In the genomic region with DNA sequence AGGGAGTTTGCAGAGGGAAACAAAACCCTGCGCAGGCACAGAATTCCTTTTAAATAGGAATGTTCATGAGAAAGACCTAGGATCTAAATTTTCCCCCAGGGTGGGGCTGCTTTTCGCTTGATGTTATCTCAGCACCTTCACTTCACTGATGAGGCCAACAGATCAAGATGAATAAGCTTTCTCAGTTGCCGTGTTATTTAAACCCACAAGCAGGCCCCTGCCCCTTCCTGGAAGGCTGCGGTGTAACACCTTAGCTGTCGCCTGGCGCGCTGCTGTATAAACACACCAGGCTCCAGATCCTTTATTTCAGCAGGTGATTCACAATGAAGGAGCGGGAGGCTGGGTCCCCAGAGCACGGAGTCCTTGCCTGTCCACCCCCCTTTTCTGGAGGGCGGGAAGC, we compare ENCODE assay signal across 10 cellular contexts.
A peak's percentile ranks its signal among the peaks of the same experiment; 100 is the strongest.
DNase-seq lines count a peak whose midpoint lies in the region; ATAC-seq and TF ChIP-seq lines count a peak whose summit lies in the region.
"Had no signal": no experiment of that assay in that cellular context is flagged by ENCODE, and none has a peak within 500 bp of the region (broad histone marks: within the 10 kb centered on the region; RNA-seq: fewer than 3 reads in every experiment).

No MANE protein-coding gene starts in this region.

- H3K36me3 Mint-ChIP-seq in Caco-2 (ENCODE audit: insufficient read depth, unreplicated experiment): no peaks in the 10 kb centered on the region

- BruUV-seq in Caco-2 (replicated peaks; lab: Mats Ljungman, UMichigan): no TSS peak

- no peak for ATAC-seq in HG02623 (IDR thresholded peaks at IDR 0.05; ENCODE audit: unreplicated experiment)
- ATAC-seq: sciatic nerve had no signal

- H3K4me3 ChIP-seq in Peyer's patch (no peak overlapping the region), Caco-2 (ENCODE audit: low read depth, low read length) (no peak overlapping the region), MM.1S (ENCODE audit: low read length) (no peak overlapping the region)
- H3K4me3 ChIP-seq: SJSA1 had no signal

- peaks cover 13% of the 10 kb centered on the region for H3K27me3 Mint-ChIP-seq in Caco-2 (ENCODE audit: insufficient read depth, unreplicated experiment)

- CTCF ChIA-PET in Caco-2 (lab: Charles Lee): no interaction called here

- intact Hi-C loops in Caco-2 (cut with micrococcal nuclease; ENCODE audit: unreplicated experiment): no loop called here

- no peak for TF ChIP-seq POLR2A in Peyer's patch (IDR thresholded peaks at IDR 0.05)

- H3K4me2 ChIP-seq in MM.1S (ENCODE audit: low read depth, low read length): no peak overlapping the region

- H3K4me1 Mint-ChIP-seq in Caco-2 (ENCODE audit: low read depth, unreplicated experiment): no peaks in the 10 kb centered on the region

- H3F3A ChIP-seq in MM.1S (ENCODE audit: insufficient read depth, low read length): no peaks in the 10 kb centered on the region

- H3K9me3 ChIP-seq in Peyer's patch (no peaks in the 10 kb centered on the region), Caco-2 (no peaks in the 10 kb centered on the region), MM.1S (replicated peaks; ENCODE audit: insufficient read depth, low read length) (no peaks in the 10 kb centered on the region)
- H3K9me3 ChIP-seq: SJSA1 had no signal

- POLR2A ChIA-PET in Caco-2 (lab: Charles Lee): no interaction called here

- H3K36me3 ChIP-seq in Peyer's patch: no peaks in the 10 kb centered on the region
- no peaks in the 10 kb centered on the region for H3K36me3 ChIP-seq in Caco-2 (ENCODE audit: control insufficient read depth, insufficient read depth, low read length)
- no peaks in the 10 kb centered on the region for H3K36me3 ChIP-seq in MM.1S (replicated peaks; ENCODE audit: insufficient read depth, low read length)
- H3K36me3 ChIP-seq: SJSA1 had no signal

- H3K27me3 ChIP-seq in Peyer's patch (no peaks in the 10 kb centered on the region), Caco-2 (replicated peaks; ENCODE audit: control insufficient read depth, insufficient read depth, low read length) (no peaks in the 10 kb centered on the region; the same call in 1 of the 2 replicates), MM.1S (replicated peaks; ENCODE audit: insufficient read depth, low read length) (no peaks in the 10 kb centered on the region)
- H3K27me3 ChIP-seq: SJSA1 had no signal

- H3K4me1 ChIP-seq in Peyer's patch: no peaks in the 10 kb centered on the region
- H3K4me1 ChIP-seq in Caco-2: no peaks in the 10 kb centered on the region
- H3K4me1 ChIP-seq in MM.1S (ENCODE audit: low read length): no peaks in the 10 kb centered on the region
- H3K4me1 ChIP-seq: SJSA1 had no signal

- no peak for TF ChIP-seq CTCF in Peyer's patch (IDR thresholded peaks at IDR 0.05)
- TF ChIP-seq CTCF in Caco-2 (IDR thresholded peaks at IDR 0.05; ENCODE audit: insufficient read depth in 1 of 2, low read depth in 1 of 2, low read length in 1 of 2, severe bottlenecking in 1 of 2, unreplicated experiment in 1 of 2): no peak
- TF ChIP-seq CTCF in MM.1S (IDR thresholded peaks at IDR 0.05; ENCODE audit: low read length): no peak

- no peak overlapping the region for H3K4me3 Mint-ChIP-seq in Caco-2 (ENCODE audit: unreplicated experiment)

- no peaks in the 10 kb centered on the region for H3K9me2 ChIP-seq in MM.1S (replicated peaks; ENCODE audit: insufficient read depth, low read length)

- H4K20me1 ChIP-seq in MM.1S (ENCODE audit: insufficient read depth, low read length): no peaks in the 10 kb centered on the region

- DNase-seq in COLO668 (lab: John Stamatoyannopoulos, UW; ENCODE audit: unreplicated experiment) (peak; percentile 66), Peyer's patch (peak in 2 of 3 donors; percentile 56 to 79), Caco-2 (no peak), ACHN (no peak), MM.1S (no peak)
- DNase-seq in activated T-helper 9 cell treated with anti-CD3 and anti-CD28 coated beads, Interleukin-2, amount 50 U/mL, for 16 hours (ENCODE audit: low read depth): peak; percentile 50
- peak; percentile 61 for DNase-seq in stimulated activated CD4-positive, alpha-beta T cell treated with anti-CD3 and anti-CD28 coated beads, Interleukin-12 subunit alpha, Interleukin-12 subunit beta, amount 100 ng/mL, for 4 hours

- H3K79me2 ChIP-seq in MM.1S (ENCODE audit: low read length): no peaks in the 10 kb centered on the region

- H2AFZ ChIP-seq in MM.1S (ENCODE audit: low read length): no peak overlapping the region

- no peak overlapping the region for H3K27ac Mint-ChIP-seq in Caco-2 (ENCODE audit: unreplicated experiment)

- H3K9ac ChIP-seq in MM.1S (ENCODE audit: low read length): no peak overlapping the region

- in situ Hi-C loops in ACHN (cut with HindIII; ENCODE audit: low pct_ligation_motif_present, low pct_unique_long_range_greater_than_20kb, low sequenced_read_pairs): no loop called here

- H3K27ac ChIP-seq in Peyer's patch (no peak overlapping the region), MM.1S (ENCODE audit: low read length) (no peak overlapping the region)
- H3K27ac ChIP-seq: SJSA1 had no signal

- H3K9me3 Mint-ChIP-seq in Caco-2 (ENCODE audit: unreplicated experiment): no peaks in the 10 kb centered on the region

Comparison
In these comparisons a context has a peak if more than half of its experiments do, and no peak if none do; other contexts are left out.
1. DNase-seq: peak in COLO668 (single experiment), Peyer's patch (2 of 3), activated T-helper 9 cell treated with anti-CD3 and anti-CD28 coated beads, Interleukin-2, amount 50 U/mL, for 16 hours (single experiment) and stimulated activated CD4-positive, alpha-beta T cell treated with anti-CD3 and anti-CD28 coated beads, Interleukin-12 subunit alpha, Interleukin-12 subunit beta, amount 100 ng/mL, for 4 hours (single experiment); none in Caco-2 (0 of 2), ACHN (single experiment) and MM.1S (single experiment).